Comparison of ENCODE assay signal across 8 cellular contexts in genomic region chr20:63658749-63659187, GRCh38. TPM values are rescaled to one million over a fixed set of nuclear protein-coding genes. Genes with fewer than 3 reads are reported as not detected.
A peak's percentile ranks its signal among the peaks of the same experiment; 100 is the strongest.
DNase-seq lines count a peak whose midpoint lies in the region; ATAC-seq and TF ChIP-seq lines count a peak whose summit lies in the region.

No MANE protein-coding gene starts in this region.

- H3K36me3 Mint-ChIP-seq in MCF 10A (ENCODE audit: insufficient read depth, unreplicated experiment), result peaks cover 6% of the 10 kb centered on the region

- no peak for TF ChIP-seq EP300 in tibial nerve (IDR thresholded peaks at IDR 0.05)

- no peaks in the 10 kb centered on the region; the same call in 1 of the 2 replicates for H3K9me3 ChIP-seq in AG04450 (ENCODE audit: control insufficient read depth, insufficient read depth, low read length)
- H3K9me3 ChIP-seq in liver (ENCODE audit: control insufficient read depth in 4 of 4, low read length in 3 of 4), result no peaks in the 10 kb centered on the region
- H3K9me3 ChIP-seq in tibial nerve, result no peaks in the 10 kb centered on the region

- DNase-seq in AG04450 (ENCODE audit: low read depth, low spot score), result no peak
- DNase-seq in Jurkat, Clone E6-1 (ENCODE audit: low read depth, low spot score), result no peak
- DNase-seq in MCF 10A (ENCODE audit: unreplicated experiment), result no peak
- DNase-seq in tibial nerve (ENCODE audit: low spot score in 2 of 2), result no peak
- no peak for DNase-seq in activated CD4-positive, CD25-positive, alpha-beta regulatory T cell treated with anti-CD3 and anti-CD28 coated beads, Interleukin-2, amount 50 U/mL, for 72 hours
- DNase-seq in SK-N-DZ (ENCODE audit: low spot score), result no peak

- no peak for TF ChIP-seq POLR2A in tibial nerve (IDR thresholded peaks at IDR 0.05)

- TF ChIP-seq CTCF in AG04450 (IDR thresholded peaks at IDR 0.05; ENCODE audit: low read depth, low read length) (no peak), MCF 10A (IDR thresholded peaks at IDR 0.05; ENCODE audit: unreplicated experiment) (no peak), liver (IDR thresholded peaks at IDR 0.05; ENCODE audit: low read depth, low read length, missing input control) (no peak), tibial nerve (IDR thresholded peaks at IDR 0.05) (no peak)

- H3K4me1 Mint-ChIP-seq in MCF 10A (ENCODE audit: insufficient read depth, unreplicated experiment), result peaks cover 9% of the 10 kb centered on the region

- peak overlapping the region; percentile 88 for H3K4me3 Mint-ChIP-seq in MCF 10A (ENCODE audit: unreplicated experiment)

- ATAC-seq in GM19372 (IDR thresholded peaks at IDR 0.05; ENCODE audit: low read depth, unreplicated experiment), result peak; percentile 26

- no peaks in the 10 kb centered on the region for H3K27me3 Mint-ChIP-seq in MCF 10A (ENCODE audit: insufficient read depth, unreplicated experiment)

- peak overlapping the region; percentile 32 to 57 for H3K9ac ChIP-seq in liver (ENCODE audit: low read depth in 1 of 2, low read length in 2 of 2)

- H3K4me1 ChIP-seq in liver (ENCODE audit: control insufficient read depth in 4 of 4, insufficient read depth in 4 of 4, low read length in 3 of 4), result peaks cover 3 to 21% (median 17%) of the 10 kb centered on the region in 4 donors
- H3K4me1 ChIP-seq in tibial nerve, result peaks cover 0 to 36% (median 17%) of the 10 kb centered on the region in 4 donors

- no TSS peak for BruUV-seq in MCF 10A (replicated peaks; lab: Mats Ljungman, UMichigan)

- no peak for TF ChIP-seq RAD21 in liver (IDR thresholded peaks at IDR 0.05)

- H3K36me3 ChIP-seq in liver (ENCODE audit: control insufficient read depth in 4 of 4, insufficient read depth in 3 of 4, low read depth in 1 of 4, low read length in 3 of 4) (peaks cover 0 to 18% (median 8%) of the 10 kb centered on the region in 4 donors), tibial nerve (peaks cover 0 to 32% (median 4%) of the 10 kb centered on the region in 3 donors)

- CTCF ChIA-PET in AG04450 (lab: Charles Lee) (no interaction called here), MCF 10A (lab: Yijun Ruan, JAX) (interaction anchor here (1.5 kb wide), 1 partner anchor 10 kb away, joined by 4 read pairs; no protein-coding TSS in a partner anchor)

- peak overlapping the region; percentile 89 for H3K4me3 ChIP-seq in AG04450 (ENCODE audit: low read depth, low read length)
- H3K4me3 ChIP-seq in Jurkat, Clone E6-1 (ENCODE audit: low read length), result peak overlapping the region; percentile 97
- H3K4me3 ChIP-seq in liver (ENCODE audit: low read depth in 1 of 3, low read length in 3 of 3), result peak overlapping the region; percentile 63 to 88 (median 81)
- peak overlapping the region; percentile 56 to 75 (median 66) for H3K4me3 ChIP-seq in tibial nerve

- POLR2A ChIA-PET in AG04450 (lab: Yijun Ruan, JAX), result interaction anchor here (0.7 to 1.7 kb wide), 7 partner anchors 10 to 206 kb away, joined by 3 to 14 read pairs (median 8); partner anchors contain the start of genes ARFRP1, GMEB2, PPDPF and TPD52L2
- POLR2A ChIA-PET in MCF 10A (lab: Yijun Ruan, JAX), result interaction anchor here (0.7 to 2.6 kb wide), 30 partner anchors 8 to 732 kb away, joined by 3 to 48 read pairs (median 6); partner anchors contain the start of genes ARFGAP1, ARFRP1, GMEB2 and PPDPF

- H3K9me3 Mint-ChIP-seq in MCF 10A (ENCODE audit: unreplicated experiment), result no peaks in the 10 kb centered on the region

- H3K27me3 ChIP-seq in AG04450 (ENCODE audit: control insufficient read depth, insufficient read depth, low read length), result no peaks in the 10 kb centered on the region
- H3K27me3 ChIP-seq in liver (ENCODE audit: control insufficient read depth in 4 of 4, insufficient read depth in 4 of 4, low read length in 3 of 4), result no peaks in the 10 kb centered on the region
- H3K27me3 ChIP-seq in tibial nerve, result no peaks in the 10 kb centered on the region

- H3K27ac Mint-ChIP-seq in MCF 10A (ENCODE audit: low read depth, unreplicated experiment), result peak overlapping the region; percentile 97

- 5% methylated on average over 25 of the region's 25 CpGs for WGBS in liver
- WGBS in tibial nerve, 2 donors, result 0 to 2% methylated on average over 24 to 25 of the region's 25 CpGs

- intact Hi-C loops in MCF 10A (cut with micrococcal nuclease), result loop anchor here (5.0 kb wide), 1 partner anchor 39 kb away; the partner anchor contains the start of gene TNFRSF6B

- peak overlapping the region; percentile 81 for H3K27ac ChIP-seq in AG04450 (ENCODE audit: low read depth, low read length)
- peak overlapping the region; percentile 88 to 90 for H3K27ac ChIP-seq in liver (ENCODE audit: low read depth in 1 of 2, low read length in 2 of 2)
- H3K27ac ChIP-seq in tibial nerve, result peak overlapping the region in 3 of 4 donors; percentile 82 to 91 (median 91)

TF ChIP-seq in liver, 16 proteins besides CTCF, POLR2A, EP300 and RAD21:
- TF ChIP-seq YY1 (IDR thresholded peaks at IDR 0.05), result no peak
- TF ChIP-seq FOXA1 (IDR thresholded peaks at IDR 0.05), result no peak
- TF ChIP-seq REST (IDR thresholded peaks at IDR 0.05), result no peak
- no peak for TF ChIP-seq HNF4A (conservative IDR thresholded peaks at IDR 0.05)
TF ChIP-seq in liver: peak in this region for 0.

RNA-seq across cellular contexts. Expression of gene RTEL1, which starts 0.7 kb away (rescaled TPM):
- polyA plus RNA-seq in AG04450 (2011; rRNA removed), result 11.3 and 14.6 TPM in 2 replicates
- polyA minus RNA-seq in AG04450 (2011; rRNA and poly(A)+ RNA removed), result 25.6 and 41.1 TPM in 2 replicates
- polyA plus RNA-seq in Jurkat, Clone E6-1 (2012; ENCODE audit: insufficient read depth, insufficient read length), result 22.2 TPM
- 27.9 and 39.2 TPM in 2 replicates for total RNA-seq in MCF 10A (2022)
- total RNA-seq in liver, result 10 to 100 TPM; 10.4 to 16.9 TPM
- 1 to 10 TPM; 3.7 to 4.3 TPM for polyA plus RNA-seq in liver
- total RNA-seq in tibial nerve, result 10 to 100 TPM; 28.2 to 62.4 (median 46.7) TPM
- 18.3 and 19.3 TPM in 2 replicates for polyA plus RNA-seq in SK-N-DZ (2014; cell fraction: cytosol; rRNA removed)
- 124 and 166 TPM in 2 replicates for polyA plus RNA-seq in SK-N-DZ (2014; cell fraction: nucleus; rRNA removed)

RNA-seq across cellular contexts. Expression of gene STMN3, which starts 5.5 kb away (rescaled TPM):
- polyA plus RNA-seq in AG04450 (2011; rRNA removed), result 21.8 and 26.9 TPM in 2 replicates
- polyA minus RNA-seq in AG04450 (2011; rRNA and poly(A)+ RNA removed), result 11.3 and 13.3 TPM in 2 replicates
- polyA plus RNA-seq in Jurkat, Clone E6-1 (2012; ENCODE audit: insufficient read depth, insufficient read length), result 98.7 TPM
- 1.7 and 5.3 TPM in 2 replicates for total RNA-seq in MCF 10A (2022)
- 1 to 10 TPM in 1 of 2 donors, under 1 TPM in 1; 0.67 to 2.9 TPM for total RNA-seq in liver
- polyA plus RNA-seq in liver, result 1 to 10 TPM in 1 of 2 donors, under 1 TPM in 1; 0.42 to 1.2 TPM
- 10 to 100 TPM; 12.3 to 26.4 (median 15.5) TPM for total RNA-seq in tibial nerve
- 328 and 395 TPM in 2 replicates for polyA plus RNA-seq in SK-N-DZ (2014; cell fraction: cytosol; rRNA removed)
- 365 and 369 TPM in 2 replicates for polyA plus RNA-seq in SK-N-DZ (2014; cell fraction: nucleus; rRNA removed)

RNA-seq across cellular contexts. Expression of gene GMEB2, which starts 31.9 kb away (rescaled TPM):
- 6.3 and 7.3 TPM in 2 replicates for polyA plus RNA-seq in AG04450 (2011; rRNA removed)
- 6.6 and 7.3 TPM in 2 replicates for polyA minus RNA-seq in AG04450 (2011; rRNA and poly(A)+ RNA removed)
- 13.4 TPM for polyA plus RNA-seq in Jurkat, Clone E6-1 (2012; ENCODE audit: insufficient read depth, insufficient read length)
- 14.9 and 19.6 TPM in 2 replicates for total RNA-seq in MCF 10A (2022)
- total RNA-seq in liver, result 1 to 10 TPM; 6.6 to 8.6 TPM
- polyA plus RNA-seq in liver, result 1 to 10 TPM; 1.3 to 4.0 TPM
- 10 to 100 TPM; 12.5 to 14.7 (median 13.7) TPM for total RNA-seq in tibial nerve
- polyA plus RNA-seq in SK-N-DZ (2014; cell fraction: cytosol; rRNA removed), result 21.0 and 24.1 TPM in 2 replicates
- polyA plus RNA-seq in SK-N-DZ (2014; cell fraction: nucleus; rRNA removed), result 27.4 and 33.7 TPM in 2 replicates

RNA-seq across cellular contexts. Expression of gene TNFRSF6B, which starts 37.7 kb away (rescaled TPM):
- polyA plus RNA-seq in AG04450 (2011; rRNA removed) (2.5 and 5.2 TPM in 2 replicates), liver (under 1 TPM in 1 of 2 donors, not detected in 1; 0.73 TPM)
- polyA minus RNA-seq in AG04450 (2011; rRNA and poly(A)+ RNA removed), result 0.74 and 1.2 TPM in 2 replicates
- 4.7 TPM for polyA plus RNA-seq in Jurkat, Clone E6-1 (2012; ENCODE audit: insufficient read depth, insufficient read length)
- total RNA-seq in MCF 10A (2022) (12.3 and 24.4 TPM in 2 replicates), liver (under 1 TPM in 1 of 2 donors, not detected in 1; 0.09 TPM), tibial nerve (10 to 100 TPM in 3 of 4 donors, 1 to 10 TPM in 1; 8.0 to 61.2 (median 35.9) TPM)
- 0.69 and 1.8 TPM in 2 replicates for polyA plus RNA-seq in SK-N-DZ (2014; cell fraction: cytosol; rRNA removed)
- 2.0 and 15.0 TPM in 2 replicates for polyA plus RNA-seq in SK-N-DZ (2014; cell fraction: nucleus; rRNA removed)

RNA-seq across cellular contexts. Expression of gene ARFRP1, which starts 49.0 kb away (rescaled TPM):
- polyA plus RNA-seq in AG04450 (2011; rRNA removed) (21.4 and 23.8 TPM in 2 replicates), liver (10 to 100 TPM; 20.0 to 26.9 TPM)
- polyA minus RNA-seq in AG04450 (2011; rRNA and poly(A)+ RNA removed), result 21.6 and 22.1 TPM in 2 replicates
- polyA plus RNA-seq in Jurkat, Clone E6-1 (2012; ENCODE audit: insufficient read depth, insufficient read length), result 41.0 TPM
- total RNA-seq in MCF 10A (2022) (60.1 and 65.4 TPM in 2 replicates), liver (10 to 100 TPM; 14.2 to 21.0 TPM), tibial nerve (10 to 100 TPM; 36.9 to 71.1 (median 50.9) TPM)
- 72.1 and 74.1 TPM in 2 replicates for polyA plus RNA-seq in SK-N-DZ (2014; cell fraction: cytosol; rRNA removed)
- 137 and 172 TPM in 2 replicates for polyA plus RNA-seq in SK-N-DZ (2014; cell fraction: nucleus; rRNA removed)
